ENCODE assay signal across 2 cellular contexts in the genomic region with DNA sequence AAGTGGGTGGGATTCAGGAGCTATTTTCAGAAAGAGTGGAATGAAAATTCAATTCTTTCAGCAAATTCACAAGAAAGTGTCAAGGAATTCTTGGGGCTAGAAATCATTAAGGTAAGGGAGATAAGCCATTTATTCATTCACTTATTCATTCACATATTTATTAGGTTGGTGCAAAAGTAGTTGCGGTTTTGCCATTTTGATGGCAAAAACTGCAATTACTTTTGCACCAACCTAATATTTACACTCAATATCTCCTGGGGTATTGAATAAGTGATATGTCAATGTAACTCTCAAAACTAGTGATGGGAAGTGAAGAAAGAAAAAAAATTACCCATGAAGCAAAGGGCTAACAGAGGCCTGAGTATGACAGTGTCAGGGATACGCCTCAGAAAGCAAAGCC.
TF ChIP-seq lines count a peak whose summit lies in the region.

A gene with protein sequence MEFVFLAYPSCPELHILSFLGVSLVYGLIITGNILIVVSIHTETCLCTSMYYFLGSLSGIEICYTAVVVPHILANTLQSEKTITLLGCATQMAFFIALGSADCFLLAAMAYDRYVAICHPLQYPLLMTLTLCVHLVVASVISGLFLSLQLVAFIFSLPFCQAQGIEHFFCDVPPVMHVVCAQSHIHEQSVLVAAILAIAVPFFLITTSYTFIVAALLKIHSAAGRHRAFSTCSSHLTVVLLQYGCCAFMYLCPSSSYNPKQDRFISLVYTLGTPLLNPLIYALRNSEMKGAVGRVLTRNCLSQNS (minus strand): TSS at position 119 of the 400 bp plus-strand sequence. CDS start 402 bp downstream, outside the sequence.

TF ChIP-seq in HepG2, 621 proteins besides CTCF, POLR2A, EP300 and RAD21:
- no peak for TF ChIP-seq GABPA (IDR thresholded peaks at IDR 0.05; ENCODE audit: low read depth, low read length)
- no peak for TF ChIP-seq GABPA (CRISPR knock-in tag; IDR thresholded peaks at IDR 0.05; ENCODE audit: low read depth)
- TF ChIP-seq, protein P1, sequence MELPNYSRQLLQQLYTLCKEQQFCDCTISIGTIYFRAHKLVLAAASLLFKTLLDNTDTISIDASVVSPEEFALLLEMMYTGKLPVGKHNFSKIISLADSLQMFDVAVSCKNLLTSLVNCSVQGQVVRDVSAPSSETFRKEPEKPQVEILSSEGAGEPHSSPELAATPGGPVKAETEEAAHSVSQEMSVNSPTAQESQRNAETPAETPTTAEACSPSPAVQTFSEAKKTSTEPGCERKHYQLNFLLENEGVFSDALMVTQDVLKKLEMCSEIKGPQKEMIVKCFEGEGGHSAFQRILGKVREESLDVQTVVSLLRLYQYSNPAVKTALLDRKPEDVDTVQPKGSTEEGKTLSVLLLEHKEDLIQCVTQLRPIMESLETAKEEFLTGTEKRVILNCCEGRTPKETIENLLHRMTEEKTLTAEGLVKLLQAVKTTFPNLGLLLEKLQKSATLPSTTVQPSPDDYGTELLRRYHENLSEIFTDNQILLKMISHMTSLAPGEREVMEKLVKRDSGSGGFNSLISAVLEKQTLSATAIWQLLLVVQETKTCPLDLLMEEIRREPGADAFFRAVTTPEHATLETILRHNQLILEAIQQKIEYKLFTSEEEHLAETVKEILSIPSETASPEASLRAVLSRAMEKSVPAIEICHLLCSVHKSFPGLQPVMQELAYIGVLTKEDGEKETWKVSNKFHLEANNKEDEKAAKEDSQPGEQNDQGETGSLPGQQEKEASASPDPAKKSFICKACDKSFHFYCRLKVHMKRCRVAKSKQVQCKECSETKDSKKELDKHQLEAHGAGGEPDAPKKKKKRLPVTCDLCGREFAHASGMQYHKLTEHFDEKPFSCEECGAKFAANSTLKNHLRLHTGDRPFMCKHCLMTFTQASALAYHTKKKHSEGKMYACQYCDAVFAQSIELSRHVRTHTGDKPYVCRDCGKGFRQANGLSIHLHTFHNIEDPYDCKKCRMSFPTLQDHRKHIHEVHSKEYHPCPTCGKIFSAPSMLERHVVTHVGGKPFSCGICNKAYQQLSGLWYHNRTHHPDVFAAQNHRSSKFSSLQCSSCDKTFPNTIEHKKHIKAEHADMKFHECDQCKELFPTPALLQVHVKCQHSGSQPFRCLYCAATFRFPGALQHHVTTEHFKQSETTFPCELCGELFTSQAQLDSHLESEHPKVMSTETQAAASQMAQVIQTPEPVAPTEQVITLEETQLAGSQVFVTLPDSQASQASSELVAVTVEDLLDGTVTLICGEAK (IDR thresholded peaks at IDR 0.05), result peak; percentile 73
- TF ChIP-seq, protein P1 (CRISPR knock-in tag; IDR thresholded peaks at IDR 0.05), result no peak

TF ChIP-seq in H1, 55 proteins besides CTCF, POLR2A, EP300 and RAD21:
- TF ChIP-seq PHF8 (conservative IDR thresholded peaks at IDR 0.05; ENCODE audit: low read depth, low read length), result no peak
- TF ChIP-seq, protein P2, sequence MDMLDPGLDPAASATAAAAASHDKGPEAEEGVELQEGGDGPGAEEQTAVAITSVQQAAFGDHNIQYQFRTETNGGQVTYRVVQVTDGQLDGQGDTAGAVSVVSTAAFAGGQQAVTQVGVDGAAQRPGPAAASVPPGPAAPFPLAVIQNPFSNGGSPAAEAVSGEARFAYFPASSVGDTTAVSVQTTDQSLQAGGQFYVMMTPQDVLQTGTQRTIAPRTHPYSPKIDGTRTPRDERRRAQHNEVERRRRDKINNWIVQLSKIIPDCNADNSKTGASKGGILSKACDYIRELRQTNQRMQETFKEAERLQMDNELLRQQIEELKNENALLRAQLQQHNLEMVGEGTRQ (IDR thresholded peaks at IDR 0.05; ENCODE audit: low read length), result no peak
- TF ChIP-seq TEAD4 (IDR thresholded peaks at IDR 0.05; ENCODE audit: low read depth, low read length), result no peak
- no peak for TF ChIP-seq TAF1 (IDR thresholded peaks at IDR 0.05; ENCODE audit: low read depth, low read length)
- TF ChIP-seq, protein P3, sequence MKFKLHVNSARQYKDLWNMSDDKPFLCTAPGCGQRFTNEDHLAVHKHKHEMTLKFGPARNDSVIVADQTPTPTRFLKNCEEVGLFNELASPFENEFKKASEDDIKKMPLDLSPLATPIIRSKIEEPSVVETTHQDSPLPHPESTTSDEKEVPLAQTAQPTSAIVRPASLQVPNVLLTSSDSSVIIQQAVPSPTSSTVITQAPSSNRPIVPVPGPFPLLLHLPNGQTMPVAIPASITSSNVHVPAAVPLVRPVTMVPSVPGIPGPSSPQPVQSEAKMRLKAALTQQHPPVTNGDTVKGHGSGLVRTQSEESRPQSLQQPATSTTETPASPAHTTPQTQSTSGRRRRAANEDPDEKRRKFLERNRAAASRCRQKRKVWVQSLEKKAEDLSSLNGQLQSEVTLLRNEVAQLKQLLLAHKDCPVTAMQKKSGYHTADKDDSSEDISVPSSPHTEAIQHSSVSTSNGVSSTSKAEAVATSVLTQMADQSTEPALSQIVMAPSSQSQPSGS (IDR thresholded peaks at IDR 0.05; ENCODE audit: low read length), result no peak
- TF ChIP-seq RNF2 (IDR thresholded peaks at IDR 0.05; ENCODE audit: borderline replicate concordance, low read depth, low read length, missing control alignments, poor library complexity, severe bottlenecking), result no peak
- TF ChIP-seq SIN3A (conservative IDR thresholded peaks at IDR 0.05 in 1 of 2, IDR thresholded peaks at IDR 0.05 in 1 of 2; ENCODE audit: low read depth in 1 of 2, low read length in 2 of 2), result no peak
- TF ChIP-seq JUN (IDR thresholded peaks at IDR 0.05; ENCODE audit: low read depth, low read length), result no peak
